In the genomic region with DNA sequence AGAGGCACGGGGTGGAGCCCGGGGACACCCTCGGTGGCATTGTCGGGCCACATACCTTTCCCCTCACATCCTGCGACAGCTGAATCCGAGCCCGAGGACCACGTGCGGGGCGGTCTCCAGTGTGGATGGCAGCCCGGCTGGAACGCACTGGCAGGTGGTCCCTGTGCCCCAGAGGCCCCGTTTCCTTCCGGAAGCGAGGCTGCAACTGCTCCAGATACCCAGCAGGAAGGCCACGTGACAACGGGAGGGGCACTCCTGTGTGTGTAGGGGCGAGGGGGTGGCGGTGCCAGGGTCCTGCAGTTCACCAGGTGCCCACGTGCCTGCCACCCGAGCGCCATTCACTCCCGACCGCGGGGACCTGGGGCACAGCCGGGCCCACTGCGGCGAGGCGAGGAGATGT, we compare ENCODE assay signal across 21 cellular contexts. TPM values are rescaled to one million over a fixed set of nuclear protein-coding genes. Genes with fewer than 3 reads are reported as not detected.
DNase-seq lines count a peak whose midpoint lies in the region; ATAC-seq, FAIRE-seq and TF ChIP-seq lines count a peak whose summit lies in the region.
"Had no signal": no experiment of that assay in that cellular context is flagged by ENCODE, and none has a peak within 500 bp of the region (broad histone marks: within the 10 kb centered on the region; RNA-seq: fewer than 3 reads in every experiment).

No MANE protein-coding gene starts in this region.

- in situ Hi-C loops in GM13976 (cut with MboI; ENCODE audit: low sequenced_read_pairs, unreplicated experiment) = no loop called here

- WGBS in neuronal stem cell (ENCODE audit: extremely low coverage in 2 of 2, insufficient read length in 2 of 2, insufficient replicate concordance in 1 of 2), 2 donors = no CpG with 5 or more reads among the region's 29 CpGs

- intact Hi-C loops in kidney (cut with DNase I) = no loop called here

- H3K14ac ChIP-seq in neuronal stem cell (ENCODE audit: low read length) = no peak overlapping the region

- no peak overlapping the region for H2AFZ ChIP-seq in neuronal stem cell (ENCODE audit: low read length)
- H2AFZ ChIP-seq: GM23248 had no signal

- peak overlapping the region; percentile 59 for H2BK5ac ChIP-seq in neuronal stem cell (ENCODE audit: low read length)

- H3K27me3 ChIP-seq in WERI-Rb-1 (ENCODE audit: insufficient read depth, low read depth, severe bottlenecking) = no peaks in the 10 kb centered on the region
- H3K27me3 ChIP-seq in neuronal stem cell (ENCODE audit: control insufficient read depth in 3 of 3, insufficient read depth in 3 of 3, low read depth in 1 of 3, low read length in 3 of 3) = no peaks in the 10 kb centered on the region

- no peak overlapping the region for H2BK12ac ChIP-seq in neuronal stem cell (ENCODE audit: low read length)

- DNase-seq in GM13976 (ENCODE audit: low spot score) (peak; percentile 12), WERI-Rb-1 (no peak), kidney (peak; percentile 73), neuronal stem cell (ENCODE audit: low spot score) (no peak), COLO829 (ENCODE audit: low spot score) (no peak), urothelium cell line (ENCODE audit: low spot score) (no peak)
- no peak for DNase-seq in effector CD4-positive, alpha-beta T cell
- DNase-seq: 8988T; C1 segment of cervical spinal cord; Caco-2; CD4-positive, alpha-beta memory T cell; DMS153; DND-41; GM23248; H7 had no signal

- H4K8ac ChIP-seq in neuronal stem cell (ENCODE audit: low read depth, low read length) = no peak overlapping the region

- no peaks in the 10 kb centered on the region for H3K79me1 ChIP-seq in neuronal stem cell (ENCODE audit: low read depth, low read length)

- TF ChIP-seq CTCF in GM13976 (IDR thresholded peaks at IDR 0.05; ENCODE audit: borderline replicate concordance, control extremely low read depth, extremely low read depth, insufficient read depth, missing control alignments) (no peak), WERI-Rb-1 (IDR thresholded peaks at IDR 0.05; ENCODE audit: low read depth, low read length) (no peak), kidney (IDR thresholded peaks at IDR 0.05; ENCODE audit: borderline replicate concordance, extremely low read depth, insufficient read depth) (no peak)

- no peak overlapping the region for H3K4ac ChIP-seq in neuronal stem cell (ENCODE audit: low read length)

- H2BK15ac ChIP-seq in neuronal stem cell (ENCODE audit: low read length) = no peak overlapping the region

- no peak overlapping the region for H3K4me3 ChIP-seq in WERI-Rb-1 (ENCODE audit: low read depth, low read length)
- H3K4me3 ChIP-seq in kidney (ENCODE audit: low read length in 2 of 2) = no peak overlapping the region
- no peak overlapping the region for H3K4me3 ChIP-seq in neuronal stem cell (ENCODE audit: low read length in 2 of 2)
- H3K4me3 ChIP-seq: GM23248 had no signal

- H3K27ac ChIP-seq in WERI-Rb-1 (peak overlapping the region; percentile 94), kidney (ENCODE audit: low read depth in 2 of 2, low read length in 2 of 2) (peak overlapping the region; percentile 88), neuronal stem cell (replicated peaks; ENCODE audit: low read length) (no peak overlapping the region)
- H3K27ac ChIP-seq: GM23248 had no signal

- H3K9me3 ChIP-seq in WERI-Rb-1 (ENCODE audit: severe bottlenecking) (peaks cover 25% of the 10 kb centered on the region), kidney (ENCODE audit: control insufficient read depth in 1 of 2, low read length in 2 of 2) (no peaks in the 10 kb centered on the region), neuronal stem cell (replicated peaks in 1 of 2; ENCODE audit: control insufficient read depth in 2 of 2, insufficient read depth in 1 of 2, low read depth in 1 of 2, low read length in 2 of 2) (no peaks in the 10 kb centered on the region)
- H3K9me3 ChIP-seq: Caco-2 had no signal

- H4K91ac ChIP-seq in neuronal stem cell (ENCODE audit: low read depth, low read length, poor library complexity) = no peak overlapping the region

- peak overlapping the region; percentile 74 for H3K18ac ChIP-seq in neuronal stem cell (ENCODE audit: low read length)

- peak overlapping the region; percentile 67 for H2AK5ac ChIP-seq in neuronal stem cell (ENCODE audit: low read depth, low read length)

- no peak overlapping the region for H2BK120ac ChIP-seq in neuronal stem cell (ENCODE audit: low read depth, low read length)

- H3K36me3 ChIP-seq in WERI-Rb-1 = no peaks in the 10 kb centered on the region
- H3K36me3 ChIP-seq in kidney (ENCODE audit: control insufficient read depth in 1 of 2, insufficient read depth in 2 of 2, low read length in 2 of 2) = peaks cover 2 to 12% of the 10 kb centered on the region in 2 donors
- no peaks in the 10 kb centered on the region for H3K36me3 ChIP-seq in neuronal stem cell (replicated peaks in 1 of 2; ENCODE audit: control insufficient read depth in 2 of 2, insufficient read depth in 2 of 2, low read length in 2 of 2)

- H3K4me1 ChIP-seq in kidney (ENCODE audit: control insufficient read depth in 1 of 2, insufficient read depth in 1 of 2, low read depth in 1 of 2, low read length in 2 of 2) = peaks cover 0 to 11% of the 10 kb centered on the region in 2 donors
- H3K4me1 ChIP-seq in neuronal stem cell (ENCODE audit: control insufficient read depth in 2 of 2, insufficient read depth in 1 of 2, low read depth in 1 of 2, low read length in 2 of 2) = peaks cover 6 to 8% of the 10 kb centered on the region in 2 donors
- H3K4me1 ChIP-seq: Caco-2 had no signal

- no peak overlapping the region for H3K4me2 ChIP-seq in neuronal stem cell (ENCODE audit: insufficient read depth, low read length, poor library complexity, severe bottlenecking)

- FAIRE-seq in kidney (lab: Jason Lieb, UNC) = no peak
- FAIRE-seq in urothelium cell line (lab: Jason Lieb, UNC) = no peak
- FAIRE-seq: G401.6, GM12892, GM18507, H1 had no signal

- no peak overlapping the region for H3K9ac ChIP-seq in kidney (ENCODE audit: low read length in 2 of 2)
- H3K9ac ChIP-seq in neuronal stem cell (ENCODE audit: low read depth, low read length, poor library complexity) = no peak overlapping the region
- H3K9ac ChIP-seq: GM23248 had no signal

- H3K23ac ChIP-seq in neuronal stem cell (ENCODE audit: low read depth, low read length, poor library complexity) = peak overlapping the region; percentile 86

- ATAC-seq in GM18519 (IDR thresholded peaks at IDR 0.05; ENCODE audit: low FRiP score, unreplicated experiment) = no peak
- ATAC-seq: HCT116 had no signal

RNA-seq across cellular contexts. Expression of gene APH1B, which starts 44.1 kb away (rescaled TPM):
- total RNA-seq in kidney = 22.4 TPM
- polyA plus RNA-seq in kidney (ENCODE audit: insufficient read depth, low read depth, low replicate concordance) = 12.3 TPM
- 3.6 TPM for polyA plus RNA-seq in neuronal stem cell (2013, experiment 1 of 2)
- polyA plus RNA-seq in neuronal stem cell (2013, experiment 2 of 2) = 3.9 TPM

Comparison
In these comparisons a context has a peak if more than half of its experiments do, and no peak if none do; other contexts are left out.
1. DNase-seq: peak in GM13976 (single experiment) and kidney (single experiment); none in WERI-Rb-1 (single experiment), neuronal stem cell (single experiment), COLO829 (single experiment), effector CD4-positive, alpha-beta T cell (single experiment) and urothelium cell line (single experiment).